In the genomic region with DNA sequence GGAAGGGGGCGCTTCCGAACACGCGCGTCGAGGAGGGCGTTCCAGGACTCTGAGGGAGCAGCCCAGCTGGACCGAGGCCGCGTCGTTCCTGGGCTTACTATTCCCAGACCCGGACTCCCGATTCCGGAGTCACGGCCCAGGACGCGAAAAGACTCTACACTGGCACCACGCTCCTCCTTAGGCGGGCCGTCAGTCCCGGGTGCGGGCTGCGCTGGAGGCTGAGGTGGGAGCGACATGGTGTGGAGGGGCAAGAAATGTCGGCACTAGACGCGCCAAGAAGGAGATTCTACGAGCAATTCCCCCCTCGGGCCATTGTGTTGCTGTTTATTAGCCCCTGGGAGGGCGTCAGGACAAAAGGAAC, we compare ENCODE assay signal across 8 cellular contexts. TPM values are rescaled to one million over a fixed set of nuclear protein-coding genes. Genes with fewer than 3 reads are reported as not detected.
DNase-seq lines count a peak whose midpoint lies in the region; ATAC-seq, FAIRE-seq and TF ChIP-seq lines count a peak whose summit lies in the region.

No MANE protein-coding gene starts in this region.

- no peaks in the 10 kb centered on the region for H3K36me3 ChIP-seq in mucosa of descending colon (ENCODE audit: low read depth)

- H3K4me3 ChIP-seq in LNCaP clone FGC (ENCODE audit: low read depth, low read length) (peak overlapping the region; percentile 59), mucosa of descending colon (no peak overlapping the region)

- H3K9me3 ChIP-seq in mucosa of descending colon = no peaks in the 10 kb centered on the region

- TF ChIP-seq POLR2A in GM12891 (IDR thresholded peaks at IDR 0.05; ENCODE audit: low read depth, low read length) = no peak

- CTCF ChIA-PET in RWPE1 (lab: Yijun Ruan, JAX) = interaction anchor here (0.8 kb wide), 1 partner anchor 138 kb away, joined by 3 read pairs; no protein-coding TSS in a partner anchor

- TF ChIP-seq CTCF in LNCaP clone FGC (IDR thresholded peaks at IDR 0.05; ENCODE audit: control insufficient read depth, extremely low read depth, insufficient read depth) (no peak), mucosa of descending colon (IDR thresholded peaks at IDR 0.05) (no peak), RWPE1 (conservative IDR thresholded peaks at IDR 0.05; ENCODE audit: low read depth) (no peak)

- H3K27ac ChIP-seq in RWPE1 = no peak overlapping the region

- ATAC-seq in GM21717 (IDR thresholded peaks at IDR 0.05; ENCODE audit: unreplicated experiment) (peak; percentile 29), mucosa of descending colon (peak; percentile 14)

- intact Hi-C loops in mucosa of descending colon (cut with DNase I, micrococcal nuclease) = no loop called here

- DNase-seq in GDM1 (lab: John Stamatoyannopoulos, UW) (peak; percentile 23), LNCaP clone FGC (ENCODE audit: low read depth) (no peak), dermis blood vessel endothelial cell (peak; percentile 38), mucosa of descending colon (peak in 2 of 3 donors; percentile 54 to 56), RWPE1 (ENCODE audit: low spot score) (no peak), HPDE6-E6E7 (ENCODE audit: extremely low spot score) (no peak), GM12891 (ENCODE audit: insufficient read length, low spot score) (no peak)

- POLR2A ChIA-PET in RWPE1 (lab: Yijun Ruan, JAX; ENCODE audit: low non-redundant PET) = no interaction called here

- FAIRE-seq in GM12891 (lab: Jason Lieb, UNC) = no peak

- no peaks in the 10 kb centered on the region for H3K4me1 ChIP-seq in mucosa of descending colon (ENCODE audit: low read depth)

TF ChIP-seq in GM12891, 5 proteins besides CTCF, POLR2A, EP300 and RAD21:
- TF ChIP-seq SPI1 (IDR thresholded peaks at IDR 0.05; ENCODE audit: low read depth, low read length) (no peak), TAF1 (IDR thresholded peaks at IDR 0.05; ENCODE audit: low read depth, low read length) (no peak), POU2F2 (IDR thresholded peaks at IDR 0.05; ENCODE audit: low read depth, low read length) (no peak), POLR2AphosphoS5 (IDR thresholded peaks at IDR 0.05; ENCODE audit: low read depth, low read length) (no peak), PAX5 (IDR thresholded peaks at IDR 0.05; ENCODE audit: insufficient read depth, low read length, severe bottlenecking) (no peak)

RNA-seq across cellular contexts. Expression of a gene that starts 0.6 kb away (rescaled TPM):
- total RNA-seq in dermis blood vessel endothelial cell (0.88 and 1.7 TPM in 2 replicates), mucosa of descending colon (10 to 100 TPM in 1 of 3 donors, 1 to 10 TPM in 2; 5.9 to 15.5 (median 6.0) TPM)
- 0.03 TPM for polyA plus RNA-seq in GM12891 (2012; ENCODE audit: low read depth, missing spikeins)

RNA-seq across cellular contexts. Expression of a gene that starts 26.9 kb away (rescaled TPM):
- total RNA-seq in dermis blood vessel endothelial cell (4.6 and 16.2 TPM in 2 replicates), mucosa of descending colon (100 to 1,000 TPM in 1 of 3 donors, 10 to 100 TPM in 2; 76.5 to 226 (median 90.6) TPM)
- polyA plus RNA-seq in GM12891 (2012; ENCODE audit: low read depth, missing spikeins) = 0.51 TPM

Comparison
In these comparisons a context has a peak if more than half of its experiments do, and no peak if none do; other contexts are left out.
1. DNase-seq: peak in GDM1 (single experiment), dermis blood vessel endothelial cell (single experiment) and mucosa of descending colon (2 of 3); none in LNCaP clone FGC (single experiment), RWPE1 (single experiment), HPDE6-E6E7 (single experiment) and GM12891 (single experiment).